In genomic region chr6:159968295-159969203, GRCh38 we compare ENCODE assay signal across 1 cellular context.
TF ChIP-seq lines count a peak whose summit lies in the region.

TSS of gene IGF2R (plus strand) at chr6:159969082. CDS start at chr6:159969247, 165 bp downstream.

TF ChIP-seq in K562, 482 proteins besides CTCF, POLR2A, EP300 and RAD21 (continued from another document and continues in another):
- TF ChIP-seq ZNF274 (IDR thresholded peaks at IDR 0.05; ENCODE audit: borderline replicate concordance, low read depth, low read length) (no peak), TARDBP (IDR thresholded peaks at IDR 0.05) (peak; percentile 70; the same call in 1 of the 2 replicates), ZNF561 (CRISPR knock-in tag; conservative IDR thresholded peaks at IDR 0.05) (no peak; the same call in 1 of the 2 replicates), RBM39 (optimal IDR thresholded peaks at IDR 0.05; ENCODE audit: low read depth, low read length) (no peak), BRF1 (IDR thresholded peaks at IDR 0.05; ENCODE audit: borderline replicate concordance, extremely low read depth, insufficient read length) (no peak), E4F1 (CRISPR knock-in tag; IDR thresholded peaks at IDR 0.05; ENCODE audit: borderline replicate concordance) (no peak), SMAD3 (CRISPR knock-in tag; conservative IDR thresholded peaks at IDR 0.05) (no peak; the same call in 1 of the 2 replicates), RFX5 (IDR thresholded peaks at IDR 0.05; ENCODE audit: low read depth, low read length) (no peak), PPARD (CRISPR knock-in tag; IDR thresholded peaks at IDR 0.05) (no peak), SPI1 (IDR thresholded peaks at IDR 0.05; ENCODE audit: borderline replicate concordance, low read depth, low read length) (no peak), FOXK2 (conservative IDR thresholded peaks at IDR 0.05 in 1 of 2, IDR thresholded peaks at IDR 0.05 in 1 of 2; ENCODE audit: low read depth in 2 of 2) (peak in 1 of 2 experiments; percentile 46; a peak in 1 of 4 replicates), HMG20B (CRISPR knock-in tag; IDR thresholded peaks at IDR 0.05) (no peak), STAT5B (CRISPR knock-in tag; IDR thresholded peaks at IDR 0.05) (no peak), ARID3A (IDR thresholded peaks at IDR 0.05; ENCODE audit: borderline replicate concordance, low read depth, low read length) (no peak), ZNF134 (CRISPR knock-in tag; conservative IDR thresholded peaks at IDR 0.05) (0 out of 2 replicates have a peak, but pooled peaks have one; percentile 29), CREB3 (tag; conservative IDR thresholded peaks at IDR 0.05; ENCODE audit: low read depth) (0 out of 2 replicates have a peak, but pooled peaks have one; percentile 73), HBP1 (CRISPR knock-in tag; IDR thresholded peaks at IDR 0.05) (0 out of 2 replicates have a peak, but pooled peaks have one; percentile 80), CTCFL (IDR thresholded peaks at IDR 0.05; ENCODE audit: borderline replicate concordance, insufficient read depth, low read depth, low read length, poor library complexity, severe bottlenecking) (no peak), PHB (CRISPR knock-in tag; IDR thresholded peaks at IDR 0.05) (no peak), MBD2 (IDR thresholded peaks at IDR 0.05; ENCODE audit: borderline replicate concordance, low read depth) (peak; percentile 71; the same call in 1 of the 2 replicates), ZNF175 (CRISPR knock-in tag; IDR thresholded peaks at IDR 0.05; ENCODE audit: low read depth) (0 out of 2 replicates have a peak, but pooled peaks have one; percentile 65), HINFP (tag; conservative IDR thresholded peaks at IDR 0.05; ENCODE audit: low read depth) (no peak), TAF15 (IDR thresholded peaks at IDR 0.05; ENCODE audit: low read depth, low read length) (no peak), NBN (IDR thresholded peaks at IDR 0.05; ENCODE audit: low read depth) (no peak), WHSC1 (IDR thresholded peaks at IDR 0.05; ENCODE audit: low read length) (no peak), POLR2G (IDR thresholded peaks at IDR 0.05; ENCODE audit: low read depth, low read length) (peak; percentile 90), ZBTB9 (CRISPR knock-in tag; IDR thresholded peaks at IDR 0.05) (peak; percentile 90), SMAD4 (CRISPR knock-in tag; conservative IDR thresholded peaks at IDR 0.05) (peak; percentile 74), ZNF436 (CRISPR knock-in tag; IDR thresholded peaks at IDR 0.05) (no peak), MEIS2 (IDR thresholded peaks at IDR 0.05; ENCODE audit: partially characterized antibody) (no peak), ZNF589 (CRISPR knock-in tag; IDR thresholded peaks at IDR 0.05; ENCODE audit: low read depth) (peak; percentile 93), ZNF696 (CRISPR knock-in tag; conservative IDR thresholded peaks at IDR 0.05) (no peak), SRSF9 (IDR thresholded peaks at IDR 0.05; ENCODE audit: borderline replicate concordance, low read depth, low read length) (no peak), POLR2AphosphoS5 (IDR thresholded peaks at IDR 0.05; ENCODE audit: control insufficient read depth, insufficient read depth, low read depth, low read length) (peak; percentile 86), ELF1 (tag; IDR thresholded peaks at IDR 0.05) (peak; percentile 87), TEAD4 (IDR thresholded peaks at IDR 0.05; ENCODE audit: low read length) (0 out of 2 replicates have a peak, but pooled peaks have one; percentile 15), TEAD4 (CRISPR knock-in tag; IDR thresholded peaks at IDR 0.05; ENCODE audit: borderline replicate concordance) (no peak), ZNF140 (CRISPR knock-in tag; IDR thresholded peaks at IDR 0.05) (no peak), MCM3 (IDR thresholded peaks at IDR 0.05) (no peak), ATF6 (CRISPR knock-in tag; IDR thresholded peaks at IDR 0.05) (no peak), FOXA1 (IDR thresholded peaks at IDR 0.05; ENCODE audit: borderline replicate concordance) (no peak), UBTF (IDR thresholded peaks at IDR 0.05; ENCODE audit: borderline replicate concordance in 1 of 2, low read depth in 2 of 2, low read length in 2 of 2) (peak in 1 of 2 experiments; percentile 89; a peak in 2 of 4 replicates), CBX3 (IDR thresholded peaks at IDR 0.05; ENCODE audit: borderline replicate concordance in 1 of 2, low read length in 2 of 2) (no peak), ZBTB43 (CRISPR knock-in tag; IDR thresholded peaks at IDR 0.05) (no peak)
